In the genomic region with DNA sequence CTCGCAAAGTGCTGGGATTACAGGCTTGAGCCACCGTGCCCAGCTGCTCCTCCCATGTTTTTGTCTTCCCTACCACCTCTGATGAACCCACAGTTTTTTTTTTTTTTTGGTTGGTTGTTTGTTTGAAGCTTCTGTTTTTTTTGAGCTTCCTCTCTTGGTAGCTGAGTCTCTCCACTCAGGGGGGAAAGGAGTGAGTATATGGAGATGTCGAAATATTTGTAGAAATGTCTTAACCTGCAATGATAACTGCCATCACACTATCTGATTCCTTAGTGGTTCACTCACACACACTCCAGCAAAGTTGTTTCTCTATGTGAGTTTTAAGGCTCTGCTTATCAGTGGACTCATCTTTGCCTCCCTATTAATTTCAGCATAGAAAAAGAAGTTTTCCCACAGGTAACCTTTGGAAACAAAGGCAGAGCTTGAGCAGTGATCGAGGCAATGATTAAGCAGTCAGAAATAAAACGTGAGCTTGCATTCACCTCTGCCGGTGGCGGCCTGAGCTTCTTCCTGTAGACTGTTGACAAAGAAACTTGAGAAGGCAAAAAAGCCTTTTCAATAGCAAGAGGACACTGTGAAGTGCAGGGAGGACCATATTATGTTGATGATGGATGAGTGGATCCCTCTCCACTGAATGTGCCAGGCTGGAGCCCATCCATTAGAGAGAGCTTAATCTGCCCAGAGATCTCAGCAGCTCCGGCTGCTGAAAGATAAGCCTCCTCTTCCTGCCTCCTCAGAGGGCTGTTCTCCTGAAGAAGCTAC, we compare ENCODE assay signal across 1 cellular context.
TF ChIP-seq lines count a peak whose summit lies in the region.

No MANE protein-coding gene starts in this region.

TF ChIP-seq in WTC11, 78 proteins besides CTCF, POLR2A, EP300 and RAD21 (continued from another document):
- TF ChIP-seq, protein P1, sequence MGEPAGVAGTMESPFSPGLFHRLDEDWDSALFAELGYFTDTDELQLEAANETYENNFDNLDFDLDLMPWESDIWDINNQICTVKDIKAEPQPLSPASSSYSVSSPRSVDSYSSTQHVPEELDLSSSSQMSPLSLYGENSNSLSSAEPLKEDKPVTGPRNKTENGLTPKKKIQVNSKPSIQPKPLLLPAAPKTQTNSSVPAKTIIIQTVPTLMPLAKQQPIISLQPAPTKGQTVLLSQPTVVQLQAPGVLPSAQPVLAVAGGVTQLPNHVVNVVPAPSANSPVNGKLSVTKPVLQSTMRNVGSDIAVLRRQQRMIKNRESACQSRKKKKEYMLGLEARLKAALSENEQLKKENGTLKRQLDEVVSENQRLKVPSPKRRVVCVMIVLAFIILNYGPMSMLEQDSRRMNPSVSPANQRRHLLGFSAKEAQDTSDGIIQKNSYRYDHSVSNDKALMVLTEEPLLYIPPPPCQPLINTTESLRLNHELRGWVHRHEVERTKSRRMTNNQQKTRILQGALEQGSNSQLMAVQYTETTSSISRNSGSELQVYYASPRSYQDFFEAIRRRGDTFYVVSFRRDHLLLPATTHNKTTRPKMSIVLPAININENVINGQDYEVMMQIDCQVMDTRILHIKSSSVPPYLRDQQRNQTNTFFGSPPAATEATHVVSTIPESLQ (CRISPR knock-in tag; IDR thresholded peaks at IDR 0.05) = no peak
- no peak for TF ChIP-seq FOXK1 (CRISPR knock-in tag; IDR thresholded peaks at IDR 0.05)
